ENCODE assay signal across 9 cellular contexts in genomic region chr6:158772851-158773371, GRCh38. TPM values are rescaled to one million over a fixed set of nuclear protein-coding genes. Genes with fewer than 3 reads are reported as not detected.
DNase-seq lines count a peak whose midpoint lies in the region; ATAC-seq and TF ChIP-seq lines count a peak whose summit lies in the region.
"Had no signal": no experiment of that assay in that cellular context is flagged by ENCODE, and none has a peak within 500 bp of the region (broad histone marks: within the 10 kb centered on the region; RNA-seq: fewer than 3 reads in every experiment).

No MANE protein-coding gene starts in this region.

- POLR2A ChIA-PET in naive thymus-derived CD4-positive, alpha-beta T cell (lab: Charles Lee) = interaction anchor here (0.9 kb wide), 3 partner anchors 54 to 110 kb away, joined by 3 read pairs; no protein-coding TSS in a partner anchor

- H4K20me1 ChIP-seq in BLaER1 treated with 17β-estradiol and CSF1 and Interleukin-3, amounts not matched to agents 10 nM and 100 nM = peaks cover 67 to 100% (median 89%) of the 10 kb centered on the region in 11 experiments; a peak in 21 of 22 replicates

- peaks cover 98 to 100% (median 100%) of the 10 kb centered on the region in 11 experiments for H3K36me3 ChIP-seq in BLaER1 treated with 17β-estradiol and CSF1 and Interleukin-3, amounts not matched to agents 10 nM and 100 nM
- H3K36me3 ChIP-seq in naive thymus-derived CD4-positive, alpha-beta T cell (ENCODE audit: control insufficient read depth in 2 of 3, insufficient read depth in 3 of 3, low read length in 3 of 3) = peaks cover 46 to 85% (median 63%) of the 10 kb centered on the region in 3 experiments

- peak; percentile 77 for DNase-seq in HuH-7 (ENCODE audit: low spot score)
- DNase-seq in coronary artery (ENCODE audit: low spot score) = peak; percentile 64
- DNase-seq in naive thymus-derived CD4-positive, alpha-beta T cell = no peak
- no peak for DNase-seq in NCI-H2107 treated with DMSO at 0.1 percent for 48 hours (lab: John Stamatoyannopoulos, UW; ENCODE audit: unreplicated experiment)
- DNase-seq in NCI-H2171 (lab: John Stamatoyannopoulos, UW) = no peak
- DNase-seq in DMS53 (lab: John Stamatoyannopoulos, UW) = no peak
- DNase-seq: activated CD8-positive, alpha-beta memory T cell treated with anti-CD3 and anti-CD28 coated beads, Interleukin-2, amount 50 U/mL, for 4 hours had no signal

- no peaks in the 10 kb centered on the region for H3K27me3 Mint-ChIP-seq in naive thymus-derived CD4-positive, alpha-beta T cell

- H3K4me3 Mint-ChIP-seq in naive thymus-derived CD4-positive, alpha-beta T cell = peak overlapping the region in 3 of 10 donors; percentile 11 to 50 (median 27)

- CTCF ChIA-PET in naive thymus-derived CD4-positive, alpha-beta T cell (lab: Charles Lee) = interaction anchor here (0.8 to 2.2 kb wide), 2 partner anchors 16 to 201 kb away, joined by 4 to 5 read pairs; no protein-coding TSS in a partner anchor

- H3K27ac Mint-ChIP-seq in naive thymus-derived CD4-positive, alpha-beta T cell = peak overlapping the region; percentile 59 to 91 (median 78)

- H3K4me1 ChIP-seq in BLaER1 treated with 17β-estradiol and CSF1 and Interleukin-3, amounts not matched to agents 10 nM and 100 nM = peaks cover 58 to 68% (median 65%) of the 10 kb centered on the region in 10 experiments
- H3K4me1 ChIP-seq in naive thymus-derived CD4-positive, alpha-beta T cell (ENCODE audit: control insufficient read depth in 2 of 2, insufficient read depth in 2 of 2, low read length in 2 of 2) = peaks cover 19 to 37% of the 10 kb centered on the region in 2 donors

- TF ChIP-seq CTCF in coronary artery (IDR thresholded peaks at IDR 0.05) = no peak

- peaks cover 32 to 58% (median 54%) of the 10 kb centered on the region in 7 donors for H3K4me1 Mint-ChIP-seq in naive thymus-derived CD4-positive, alpha-beta T cell

- H3K27me3 ChIP-seq in BLaER1 treated with 17β-estradiol and CSF1 and Interleukin-3, amounts not matched to agents 10 nM and 100 nM = no peaks in the 10 kb centered on the region
- no peaks in the 10 kb centered on the region for H3K27me3 ChIP-seq in naive thymus-derived CD4-positive, alpha-beta T cell (ENCODE audit: control insufficient read depth in 2 of 2, insufficient read depth in 2 of 2, low read length in 2 of 2)

- peak overlapping the region in 1 of 11 experiments; percentile 3; a peak in 1 of 22 replicates for H3K27ac ChIP-seq in BLaER1 treated with 17β-estradiol and CSF1 and Interleukin-3, amounts not matched to agents 10 nM and 100 nM
- H3K27ac ChIP-seq in coronary artery = peak overlapping the region in 1 of 2 donors; percentile 23
- H3K27ac ChIP-seq in naive thymus-derived CD4-positive, alpha-beta T cell (ENCODE audit: low read depth, low read length) = peak overlapping the region; percentile 51

- H3K9ac ChIP-seq in BLaER1 treated with 17β-estradiol and CSF1 and Interleukin-3, amounts not matched to agents 10 nM and 100 nM = peak overlapping the region in 2 of 11 experiments; percentile 2 to 22; a peak in 3 of 22 replicates

- no peaks in the 10 kb centered on the region for H3K9me3 Mint-ChIP-seq in naive thymus-derived CD4-positive, alpha-beta T cell

- H3K36me3 Mint-ChIP-seq in naive thymus-derived CD4-positive, alpha-beta T cell = peaks cover 18 to 70% (median 41%) of the 10 kb centered on the region in 5 donors

- H3K4me2 ChIP-seq in BLaER1 treated with 17β-estradiol and CSF1 and Interleukin-3, amounts not matched to agents 10 nM and 100 nM = peak overlapping the region; percentile 51 to 86 (median 72); a peak in 21 of 22 replicates

- ATAC-seq in naive thymus-derived CD4-positive, alpha-beta T cell = no peak
- no peak for ATAC-seq in GM19452 (IDR thresholded peaks at IDR 0.05; ENCODE audit: unreplicated experiment)

- intact Hi-C loops in naive thymus-derived CD4-positive, alpha-beta T cell (cut with micrococcal nuclease) = loop anchor here in 1 of 2 donors (5.0 kb wide), 1 partner anchor 199 kb away; no protein-coding TSS in a partner anchor

- H3K9me3 ChIP-seq in BLaER1 treated with 17β-estradiol and CSF1 and Interleukin-3, amounts not matched to agents 10 nM and 100 nM (replicated peaks in 1 of 11) = no peaks in the 10 kb centered on the region
- no peaks in the 10 kb centered on the region for H3K9me3 ChIP-seq in naive thymus-derived CD4-positive, alpha-beta T cell (ENCODE audit: control insufficient read depth in 2 of 3, low read length in 3 of 3)

- no peak overlapping the region for H3K4me3 ChIP-seq in BLaER1 treated with 17β-estradiol and CSF1 and Interleukin-3, amounts not matched to agents 10 nM and 100 nM
- H3K4me3 ChIP-seq in coronary artery = no peak overlapping the region
- H3K4me3 ChIP-seq in naive thymus-derived CD4-positive, alpha-beta T cell (ENCODE audit: low read length) = no peak overlapping the region

RNA-seq across cellular contexts. Expression of gene EZR, which starts 46.3 kb away (rescaled TPM):
- 100 to 1,000 TPM; 132 to 201 (median 163) TPM for total RNA-seq in naive thymus-derived CD4-positive, alpha-beta T cell
- polyA plus RNA-seq in naive thymus-derived CD4-positive, alpha-beta T cell = 100 to 1,000 TPM; 115 to 140 TPM

Comparison
In these comparisons a context has a peak if more than half of its experiments do, and no peak if none do; other contexts are left out.
1. DNase-seq: peak in HuH-7 (single experiment) and coronary artery (single experiment); none in naive thymus-derived CD4-positive, alpha-beta T cell (0 of 9), NCI-H2107 treated with DMSO at 0.1 percent for 48 hours (single experiment), NCI-H2171 (single experiment) and DMS53 (single experiment).